In genomic region chr20:20849126-20849525, GRCh38 we compare ENCODE assay signal across 17 cellular contexts.
DNase-seq lines count a peak whose midpoint lies in the region; ATAC-seq and TF ChIP-seq lines count a peak whose summit lies in the region.
"Had no signal": no experiment of that assay in that cellular context is flagged by ENCODE, and none has a peak within 500 bp of the region (broad histone marks: within the 10 kb centered on the region; RNA-seq: fewer than 3 reads in every experiment).

No MANE protein-coding gene starts in this region.

- CTCF ChIA-PET in activated CD8-positive, alpha-beta T cell treated with anti-CD3 and anti-CD28 coated beads for 36 hours (lab: Charles Lee) = interaction anchor here (1.5 to 2.3 kb wide), 2 partner anchors 11 to 24 kb away, joined by 3 to 11 read pairs; no protein-coding TSS in a partner anchor

- H3K27me3 Mint-ChIP-seq in activated CD8-positive, alpha-beta T cell treated with anti-CD3 and anti-CD28 coated beads for 36 hours = peaks cover 2% of the 10 kb centered on the region

- no peak for TF ChIP-seq CTCF in activated CD8-positive, alpha-beta T cell treated with anti-CD3 and anti-CD28 coated beads for 36 hours (IDR thresholded peaks at IDR 0.05)

- no peaks in the 10 kb centered on the region for H3K36me3 Mint-ChIP-seq in activated CD8-positive, alpha-beta T cell treated with anti-CD3 and anti-CD28 coated beads for 36 hours (ENCODE audit: low read depth)

- H3K27ac ChIP-seq in caudate nucleus (ENCODE audit: low read depth, low read length) = peak overlapping the region; percentile 93
- H3K27ac ChIP-seq: 22Rv1, C4-2B, GM23248 had no signal

- no peaks in the 10 kb centered on the region for H3K4me1 Mint-ChIP-seq in activated CD8-positive, alpha-beta T cell treated with anti-CD3 and anti-CD28 coated beads for 36 hours (ENCODE audit: low read depth)

- intact Hi-C loops in posterior cingulate gyrus (cut with DNase I) = loop anchor here (5.0 kb wide), 1 partner anchor 388 kb away; no protein-coding TSS in a partner anchor
- intact Hi-C loops in activated CD8-positive, alpha-beta T cell treated with anti-CD3 and anti-CD28 coated beads for 36 hours (cut with micrococcal nuclease) = no loop called here

- H3K9me3 Mint-ChIP-seq in activated CD8-positive, alpha-beta T cell treated with anti-CD3 and anti-CD28 coated beads for 36 hours = no peaks in the 10 kb centered on the region

- POLR2A ChIA-PET in activated CD8-positive, alpha-beta T cell treated with anti-CD3 and anti-CD28 coated beads for 36 hours (lab: Charles Lee) = interaction anchor here (0.6 kb wide), 1 partner anchor 114 kb away, joined by 3 read pairs; no protein-coding TSS in a partner anchor

- peak; percentile 93 for DNase-seq in Ammon's horn (ENCODE audit: low spot score)
- peak in 57 of 61 donors; percentile 12 to 85 (median 69) for DNase-seq in caudate nucleus (lab: John Stamatoyannopoulos, UW)
- DNase-seq in hypothalamus (lab: John Stamatoyannopoulos, UW) = peak in 41 of 51 donors; percentile 5 to 84 (median 58)
- peak in 9 of 10 donors; percentile 45 to 95 (median 73) for DNase-seq in posterior cingulate gyrus
- DNase-seq in SW 1271 (lab: John Stamatoyannopoulos, UW) = no peak
- DNase-seq in SK-N-DZ (ENCODE audit: low spot score) = no peak
- no peak for DNase-seq in activated CD8-positive, alpha-beta T cell treated with anti-CD3 and anti-CD28 coated beads for 36 hours
- DNase-seq: COR-L47, DMS153, GM23248, MV-4-11, NCI-H1436, NCI-H2029 treated with DMSO at 0.1 percent for 48 hours, NCI-H524 had no signal

- ATAC-seq in GM18907 (IDR thresholded peaks at IDR 0.05; ENCODE audit: unreplicated experiment) = no peak
- no peak for ATAC-seq in activated CD8-positive, alpha-beta T cell treated with anti-CD3 and anti-CD28 coated beads for 36 hours

- H3K27ac Mint-ChIP-seq in activated CD8-positive, alpha-beta T cell treated with anti-CD3 and anti-CD28 coated beads for 36 hours = no peak overlapping the region

- no peak overlapping the region for H3K4me3 Mint-ChIP-seq in activated CD8-positive, alpha-beta T cell treated with anti-CD3 and anti-CD28 coated beads for 36 hours

Comparison
In these comparisons a context has a peak if more than half of its experiments do, and no peak if none do; other contexts are left out.
1. DNase-seq: peak in Ammon's horn (single experiment), caudate nucleus (57 of 61), hypothalamus (41 of 51) and posterior cingulate gyrus (9 of 10); none in SW 1271 (0 of 2), SK-N-DZ (single experiment) and activated CD8-positive, alpha-beta T cell treated with anti-CD3 and anti-CD28 coated beads for 36 hours (single experiment).